10 cellular contexts compared by ENCODE assay signal in the genomic region with DNA sequence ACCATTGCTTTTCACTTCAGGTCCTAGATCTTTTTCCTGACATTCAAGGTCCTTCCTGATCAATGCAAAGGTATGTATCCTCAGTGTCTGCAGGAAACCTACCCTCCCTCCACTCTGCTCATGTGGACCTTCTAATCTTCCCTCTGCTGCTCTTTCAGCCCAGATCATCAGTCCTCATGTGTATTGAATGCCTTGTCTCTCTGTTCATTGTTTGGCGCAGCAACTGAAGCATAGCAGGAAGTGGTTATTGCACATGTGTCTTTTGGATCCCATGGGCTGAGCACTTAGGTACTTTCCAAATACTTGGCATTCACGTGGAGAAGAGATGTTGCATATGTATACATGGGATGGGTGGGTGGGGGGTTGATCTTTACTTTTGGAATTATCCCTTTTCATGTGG. TPM values are rescaled to one million over a fixed set of nuclear protein-coding genes. Genes with fewer than 3 reads are reported as not detected.
DNase-seq lines count a peak whose midpoint lies in the region; ATAC-seq and TF ChIP-seq lines count a peak whose summit lies in the region.
"Had no signal": no experiment of that assay in that cellular context is flagged by ENCODE, and none has a peak within 500 bp of the region (broad histone marks: within the 10 kb centered on the region; RNA-seq: fewer than 3 reads in every experiment).

No MANE protein-coding gene starts in this region.

- peak in 1 of 10 experiments; percentile 23 for DNase-seq in CD4-positive, alpha-beta T cell
- DNase-seq in GM06990 (ENCODE audit: extremely low read depth, insufficient read length) (peak; percentile 50), dermis blood vessel endothelial cell (peak; percentile 35), cortex of kidney (lab: John Stamatoyannopoulos, UW) (no peak)
- DNase-seq in Jurkat, Clone E6-1 (ENCODE audit: low read depth, low spot score) = peak; percentile 84
- no peak for DNase-seq in activated T-cell treated with anti-CD3 and anti-CD28 coated beads, Interleukin-2, amount 50 U/mL, for 1 hour
- DNase-seq: H7, KG1 had no signal

- intact Hi-C loops in CD4-positive, alpha-beta T cell (cut with DNase I, micrococcal nuclease) = loop anchor here (2.0 to 10.0 kb wide), 2 partner anchors 14 to 50 kb away; no protein-coding TSS in a partner anchor

- H3K4me3 Mint-ChIP-seq in CD4-positive, alpha-beta T cell = peak overlapping the region; percentile 59

- H3K27me3 ChIP-seq in CD4-positive, alpha-beta T cell (ENCODE audit: control insufficient read depth, insufficient read depth, low read length) = no peaks in the 10 kb centered on the region
- H3K27me3 ChIP-seq in GM06990 (replicated peaks; ENCODE audit: control insufficient read depth, insufficient read depth, low read length) = no peaks in the 10 kb centered on the region

- no peaks in the 10 kb centered on the region for H3K9me3 ChIP-seq in CD4-positive, alpha-beta T cell (ENCODE audit: control insufficient read depth, low read length)

- no peak overlapping the region for H3K27ac ChIP-seq in CD4-positive, alpha-beta T cell (ENCODE audit: low read depth, low read length)

- H3K36me3 ChIP-seq in GM06990 (ENCODE audit: control insufficient read depth, insufficient read depth, low read length) = no peaks in the 10 kb centered on the region

- H3K27me3 Mint-ChIP-seq in CD4-positive, alpha-beta T cell = no peaks in the 10 kb centered on the region

- peak overlapping the region; percentile 72 for H3K27ac Mint-ChIP-seq in CD4-positive, alpha-beta T cell

- no peak overlapping the region for H3K4me3 ChIP-seq in GM06990 (replicated peaks; ENCODE audit: low read depth, low read length)
- no peak overlapping the region for H3K4me3 ChIP-seq in Jurkat, Clone E6-1 (ENCODE audit: low read length)

- H3K36me3 Mint-ChIP-seq in CD4-positive, alpha-beta T cell (ENCODE audit: low read depth) = peaks cover 8% of the 10 kb centered on the region

- H3K9me3 Mint-ChIP-seq in CD4-positive, alpha-beta T cell = no peaks in the 10 kb centered on the region

- TF ChIP-seq CTCF in CD4-positive, alpha-beta T cell (IDR thresholded peaks at IDR 0.05) = no peak
- TF ChIP-seq CTCF in GM06990 (IDR thresholded peaks at IDR 0.05; ENCODE audit: insufficient read depth, low read length, poor library complexity, severe bottlenecking) = no peak

- CTCF ChIA-PET in CD4-positive, alpha-beta T cell (lab: Charles Lee) = interaction anchor here (1.7 kb wide), 1 partner anchor 12 kb away, joined by 4 read pairs; no protein-coding TSS in a partner anchor

- H3K4me1 Mint-ChIP-seq in CD4-positive, alpha-beta T cell (ENCODE audit: low read depth) = peaks cover 48% of the 10 kb centered on the region

- peak; percentile 30 for ATAC-seq in CD4-positive, alpha-beta T cell (ENCODE audit: poor library complexity)
- ATAC-seq in HG03039 (IDR thresholded peaks at IDR 0.05; ENCODE audit: unreplicated experiment) (no peak), GM21526 (IDR thresholded peaks at IDR 0.05; ENCODE audit: low FRiP score, unreplicated experiment) (no peak)

- POLR2A ChIA-PET in CD4-positive, alpha-beta T cell (lab: Charles Lee) = interaction anchor here (1.2 to 1.3 kb wide), 3 partner anchors 13 to 50 kb away, joined by 5 to 16 read pairs (median 11); no protein-coding TSS in a partner anchor

RNA-seq across cellular contexts. Expression of a gene that starts 4.3 kb away (rescaled TPM):
- total RNA-seq in CD4-positive, alpha-beta T cell = 10 to 100 TPM; 96.8 to 98.5 TPM
- 32.8 TPM for polyA plus RNA-seq in Jurkat, Clone E6-1 (2012; ENCODE audit: insufficient read depth, insufficient read length)
- 45.6 and 49.1 TPM in 2 replicates for total RNA-seq in dermis blood vessel endothelial cell

RNA-seq across cellular contexts. Expression of a gene that starts 36.6 kb away (rescaled TPM):
- not detected for total RNA-seq in CD4-positive, alpha-beta T cell
- not detected for polyA plus RNA-seq in Jurkat, Clone E6-1 (2012; ENCODE audit: insufficient read depth, insufficient read length)
- not detected in 2 replicates for total RNA-seq in dermis blood vessel endothelial cell

Comparison
In these comparisons a context has a peak if more than half of its experiments do, and no peak if none do; other contexts are left out.
1. DNase-seq: peak in GM06990 (single experiment), Jurkat, Clone E6-1 (single experiment) and dermis blood vessel endothelial cell (single experiment); none in cortex of kidney (single experiment) and activated T-cell treated with anti-CD3 and anti-CD28 coated beads, Interleukin-2, amount 50 U/mL, for 1 hour (single experiment).